ENCODE assay signal across 9 cellular contexts in the genomic region with DNA sequence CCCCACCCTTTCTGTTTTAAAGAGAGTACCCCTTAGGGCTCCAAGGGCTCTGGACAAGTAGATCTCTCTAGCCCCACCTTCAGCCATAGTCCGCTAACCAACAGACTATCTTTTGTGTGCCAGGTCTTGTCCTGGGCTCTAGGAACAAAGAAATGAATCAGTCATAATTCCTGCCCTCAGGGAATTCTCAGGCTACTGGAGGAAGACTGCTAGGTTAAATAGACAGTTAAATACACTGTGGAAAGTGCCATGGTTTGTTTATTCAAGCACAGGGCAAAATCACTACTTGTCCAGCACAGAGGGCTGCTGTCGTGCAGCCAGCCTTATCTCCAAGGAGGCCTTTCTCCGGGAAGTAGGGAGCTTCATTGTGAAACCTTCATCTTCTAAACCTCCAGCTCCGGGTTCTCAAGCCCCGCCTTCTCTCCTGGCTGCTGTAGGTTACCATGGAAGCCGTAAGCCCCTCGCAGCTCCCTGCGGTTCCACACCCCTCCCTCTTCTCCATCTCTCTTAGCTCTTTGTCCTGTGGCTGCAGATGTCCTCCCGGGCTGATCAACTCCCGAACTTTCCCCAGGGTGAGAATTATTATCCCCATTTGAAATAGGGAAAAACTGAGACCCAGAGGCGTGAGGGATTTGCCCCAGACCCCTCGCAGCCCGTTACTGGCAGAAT. TPM values are rescaled to one million over a fixed set of nuclear protein-coding genes. Genes with fewer than 3 reads are reported as not detected.
DNase-seq lines count a peak whose midpoint lies in the region; ATAC-seq and TF ChIP-seq lines count a peak whose summit lies in the region.
"Had no signal": no experiment of that assay in that cellular context is flagged by ENCODE, and none has a peak within 500 bp of the region (broad histone marks: within the 10 kb centered on the region; RNA-seq: fewer than 3 reads in every experiment).

No MANE protein-coding gene starts in this region.

- no peaks in the 10 kb centered on the region for H3K4me1 ChIP-seq in gastroesophageal sphincter

- H3K4me3 ChIP-seq in gastroesophageal sphincter: no peak overlapping the region

- H3K27ac ChIP-seq in gastroesophageal sphincter: no peak overlapping the region

- H3K9me3 Mint-ChIP-seq in nephron: no peaks in the 10 kb centered on the region

- ATAC-seq in HG03565 (IDR thresholded peaks at IDR 0.05; ENCODE audit: unreplicated experiment) (no peak), gastroesophageal sphincter (no peak)

- peak overlapping the region in 2 of 3 experiments; percentile 57 to 60 for H3K4me3 Mint-ChIP-seq in nephron

- H3K9me3 ChIP-seq in gastroesophageal sphincter: no peaks in the 10 kb centered on the region

- no peaks in the 10 kb centered on the region for H3K36me3 ChIP-seq in gastroesophageal sphincter

- H3K27ac Mint-ChIP-seq in nephron: peak overlapping the region; percentile 54 to 88 (median 67)

- no peak for TF ChIP-seq POLR2A in gastroesophageal sphincter (IDR thresholded peaks at IDR 0.05)

- H3K27me3 Mint-ChIP-seq in nephron (ENCODE audit: low read depth): no peaks in the 10 kb centered on the region

- WGBS in gastroesophageal sphincter (ENCODE audit: low coverage in 1 of 2), 2 donors: 24% methylated on average over 7 to 13 of the region's 13 CpGs

- H3K4me1 Mint-ChIP-seq in nephron: peaks cover 45% of the 10 kb centered on the region

- DNase-seq in DMS79 (lab: John Stamatoyannopoulos, UW) (peak; percentile 63), NCI-H146 treated with DMSO at 0.1 percent for 48 hours (lab: John Stamatoyannopoulos, UW; ENCODE audit: unreplicated experiment) (peak; percentile 92), dermis blood vessel endothelial cell (peak; percentile 34), activated gamma-delta T cell (lab: John Stamatoyannopoulos, UW) (no peak), midbrain (lab: John Stamatoyannopoulos, UW) (no peak)

- no peaks in the 10 kb centered on the region for H3K36me3 Mint-ChIP-seq in nephron (ENCODE audit: low read depth)

- no peak for TF ChIP-seq EP300 in gastroesophageal sphincter (IDR thresholded peaks at IDR 0.05)

- peaks cover 7% of the 10 kb centered on the region for H3K27me3 ChIP-seq in gastroesophageal sphincter

- TF ChIP-seq CTCF in nephron (IDR thresholded peaks at IDR 0.05; ENCODE audit: unreplicated experiment in 3 of 3) (no peak), gastroesophageal sphincter (IDR thresholded peaks at IDR 0.05) (no peak)

RNA-seq across cellular contexts. Expression of a gene that starts 29.8 kb away (rescaled TPM):
- total RNA-seq in dermis blood vessel endothelial cell (not detected in 2 replicates), gastroesophageal sphincter (not detected)
- total RNA-seq: subcutaneous adipose tissue had no signal

RNA-seq across cellular contexts. Expression of a gene that starts 35.4 kb away (rescaled TPM):
- total RNA-seq in dermis blood vessel endothelial cell (12.6 and 17.2 TPM in 2 replicates), gastroesophageal sphincter (1 to 10 TPM; 7.7 to 9.6 (median 9.0) TPM)

Comparison
In these comparisons a context has a peak if more than half of its experiments do, and no peak if none do; other contexts are left out.
1. DNase-seq: peak in DMS79 (single experiment), NCI-H146 treated with DMSO at 0.1 percent for 48 hours (single experiment) and dermis blood vessel endothelial cell (single experiment); none in activated gamma-delta T cell (single experiment) and midbrain (single experiment).